8 cellular contexts compared by ENCODE assay signal in genomic region chr14:21308132-21308478, GRCh38. TPM values are rescaled to one million over a fixed set of nuclear protein-coding genes. Genes with fewer than 3 reads are reported as not detected.
A peak's percentile ranks its signal among the peaks of the same experiment; 100 is the strongest.
DNase-seq lines count a peak whose midpoint lies in the region; ATAC-seq and TF ChIP-seq lines count a peak whose summit lies in the region.

No MANE protein-coding gene starts in this region.

- no peak for DNase-seq in activated naive CD4-positive, alpha-beta T cell treated with anti-CD3 and anti-CD28 coated beads, Interleukin-2, amount 10 ng/mL, durations not matched to agents 7 days and 5 days
- DNase-seq in activated naive CD4-positive, alpha-beta T cell treated with Interleukin-2 at 50 U/mL for 16 hours = no peak
- DNase-seq in Karpas-422 = peak; percentile 50
- no peak for DNase-seq in endodermal cell
- no peak for DNase-seq in ovary
- DNase-seq in stimulated activated naive CD4-positive, alpha-beta T cell (lab: John Stamatoyannopoulos, UW) = no peak
- no peak for DNase-seq in aorta
- no peak for DNase-seq in COR-L47 (lab: John Stamatoyannopoulos, UW)

- TF ChIP-seq POLR2A in ovary (IDR thresholded peaks at IDR 0.05) = no peak

- H3K4me2 ChIP-seq in Karpas-422 (ENCODE audit: low read depth, low read length, poor library complexity, severe bottlenecking) = peak overlapping the region; percentile 71

- no peaks in the 10 kb centered on the region for H3K9me2 ChIP-seq in Karpas-422 (replicated peaks; ENCODE audit: insufficient read depth, low read length)

- peak overlapping the region; percentile 61 for H3K4me3 Mint-ChIP-seq in activated naive CD4-positive, alpha-beta T cell treated with anti-CD3 and anti-CD28 coated beads, Interleukin-2, amount 10 ng/mL, durations not matched to agents 7 days and 5 days
- H3K4me3 Mint-ChIP-seq in endodermal cell = peak overlapping the region; percentile 61

- TF ChIP-seq CTCF in endodermal cell (conservative IDR thresholded peaks at IDR 0.05) (no peak), ovary (IDR thresholded peaks at IDR 0.05) (no peak)

- no peaks in the 10 kb centered on the region for H4K20me1 ChIP-seq in Karpas-422 (ENCODE audit: insufficient read depth, low read depth, low read length)

- intact Hi-C loops in ovary (cut with DNase I) = no loop called here
- intact Hi-C loops in aorta (cut with DNase I) = no loop called here

- H3K79me2 ChIP-seq in Karpas-422 (ENCODE audit: low read length) = no peaks in the 10 kb centered on the region

- H3K4me3 ChIP-seq in Karpas-422 (ENCODE audit: low read length) (peak overlapping the region; percentile 55; the same call in 1 of the 2 replicates), endodermal cell (ENCODE audit: low read length) (peak overlapping the region; percentile 79), ovary (peak overlapping the region; percentile 2), aorta (ENCODE audit: low read length in 2 of 2) (peak overlapping the region in 1 of 2 donors; percentile 34)

- H2AFZ ChIP-seq in Karpas-422 (ENCODE audit: low read length) = peak overlapping the region; percentile 98

- H3K4me1 Mint-ChIP-seq in activated naive CD4-positive, alpha-beta T cell treated with anti-CD3 and anti-CD28 coated beads, Interleukin-2, amount 10 ng/mL, durations not matched to agents 7 days and 5 days = peaks cover 17% of the 10 kb centered on the region
- peaks cover 19% of the 10 kb centered on the region for H3K4me1 Mint-ChIP-seq in endodermal cell

- CTCF ChIA-PET in activated naive CD4-positive, alpha-beta T cell treated with anti-CD3 and anti-CD28 coated beads, Interleukin-2, amount 10 ng/mL, durations not matched to agents 7 days and 5 days (lab: Charles Lee) = no interaction called here

- no peak overlapping the region for H3K27ac ChIP-seq in Karpas-422 (ENCODE audit: low read length)
- no peak overlapping the region for H3K27ac ChIP-seq in endodermal cell (ENCODE audit: low read depth, low read length)
- H3K27ac ChIP-seq in ovary = no peak overlapping the region
- no peak overlapping the region for H3K27ac ChIP-seq in aorta (ENCODE audit: low read depth in 1 of 2, low read length in 2 of 2)

- no peak for TF ChIP-seq EP300 in ovary (IDR thresholded peaks at IDR 0.05)

- no peak for ATAC-seq in aorta (ENCODE audit: low FRiP score)

- H3K36me3 ChIP-seq in Karpas-422 (ENCODE audit: insufficient read depth, low read length) = no peaks in the 10 kb centered on the region
- no peaks in the 10 kb centered on the region for H3K36me3 ChIP-seq in endodermal cell (ENCODE audit: control insufficient read depth, insufficient read depth, low read length)
- no peaks in the 10 kb centered on the region for H3K36me3 ChIP-seq in ovary
- H3K36me3 ChIP-seq in aorta (ENCODE audit: control insufficient read depth in 1 of 2, insufficient read depth in 2 of 2, low read length in 1 of 2) = no peaks in the 10 kb centered on the region

- peaks cover 16% of the 10 kb centered on the region for H3K4me1 ChIP-seq in Karpas-422 (ENCODE audit: low read length)
- H3K4me1 ChIP-seq in endodermal cell (ENCODE audit: control insufficient read depth, insufficient read depth, low read length) = no peaks in the 10 kb centered on the region
- no peaks in the 10 kb centered on the region for H3K4me1 ChIP-seq in ovary (ENCODE audit: insufficient read depth)
- no peaks in the 10 kb centered on the region for H3K4me1 ChIP-seq in aorta (ENCODE audit: control insufficient read depth in 1 of 2, insufficient read depth in 2 of 2, low read length in 2 of 2)

- peak overlapping the region; percentile 67 for H3K27ac Mint-ChIP-seq in activated naive CD4-positive, alpha-beta T cell treated with anti-CD3 and anti-CD28 coated beads, Interleukin-2, amount 10 ng/mL, durations not matched to agents 7 days and 5 days
- H3K27ac Mint-ChIP-seq in endodermal cell = peak overlapping the region; percentile 93

- H3K27me3 ChIP-seq in Karpas-422 (ENCODE audit: low read length) (no peaks in the 10 kb centered on the region), endodermal cell (ENCODE audit: control insufficient read depth, insufficient read depth, low read length, poor library complexity, severe bottlenecking) (no peaks in the 10 kb centered on the region), ovary (no peaks in the 10 kb centered on the region), aorta (ENCODE audit: control insufficient read depth in 1 of 2, insufficient read depth in 2 of 2, low read length in 1 of 2) (peaks cover 0 to 2% of the 10 kb centered on the region in 2 donors)

- H3K27me3 Mint-ChIP-seq in activated naive CD4-positive, alpha-beta T cell treated with anti-CD3 and anti-CD28 coated beads, Interleukin-2, amount 10 ng/mL, durations not matched to agents 7 days and 5 days = peaks cover 22% of the 10 kb centered on the region
- no peaks in the 10 kb centered on the region for H3K27me3 Mint-ChIP-seq in endodermal cell (ENCODE audit: insufficient read depth)

- no peaks in the 10 kb centered on the region for H3K36me3 Mint-ChIP-seq in activated naive CD4-positive, alpha-beta T cell treated with anti-CD3 and anti-CD28 coated beads, Interleukin-2, amount 10 ng/mL, durations not matched to agents 7 days and 5 days
- H3K36me3 Mint-ChIP-seq in endodermal cell (ENCODE audit: low read depth) = no peaks in the 10 kb centered on the region

- H3K9ac ChIP-seq in Karpas-422 (ENCODE audit: low read length) (peak overlapping the region; percentile 10; the same call in 1 of the 2 replicates), endodermal cell (ENCODE audit: extremely low read depth, low read length, poor library complexity, severe bottlenecking) (peak overlapping the region; percentile 48)

- H3K9me3 Mint-ChIP-seq in activated naive CD4-positive, alpha-beta T cell treated with anti-CD3 and anti-CD28 coated beads, Interleukin-2, amount 10 ng/mL, durations not matched to agents 7 days and 5 days = no peaks in the 10 kb centered on the region
- no peaks in the 10 kb centered on the region for H3K9me3 Mint-ChIP-seq in endodermal cell

- H3K9me3 ChIP-seq in Karpas-422 (ENCODE audit: low read length) = no peaks in the 10 kb centered on the region
- H3K9me3 ChIP-seq in endodermal cell (ENCODE audit: control insufficient read depth, low read length) = no peaks in the 10 kb centered on the region
- H3K9me3 ChIP-seq in ovary = no peaks in the 10 kb centered on the region
- no peaks in the 10 kb centered on the region for H3K9me3 ChIP-seq in aorta (ENCODE audit: control insufficient read depth, low read length)

RNA-seq across cellular contexts. Expression of gene RPGRIP1, which starts 28.2 kb away (rescaled TPM):
- not detected in 2 replicates for total RNA-seq in Karpas-422 (2014; rRNA removed; shearing (Covaris generic); ENCODE audit: low replicate concordance)
- under 1 TPM in 1 of 2 donors, not detected in 1; 0.29 TPM for total RNA-seq in endodermal cell
- not detected for polyA plus RNA-seq in endodermal cell (2013, experiment 1 of 2)
- polyA plus RNA-seq in endodermal cell (2013, experiment 2 of 2) = not detected
- under 1 TPM in 2 of 7 donors, not detected in 5; 0.34 to 0.42 TPM for total RNA-seq in ovary
- polyA plus RNA-seq in ovary = under 1 TPM; 0.15 to 0.28 TPM
- 1 to 10 TPM in 1 of 2 donors, under 1 TPM in 1; 0.39 to 2.3 TPM for total RNA-seq in aorta
- polyA plus RNA-seq in aorta = under 1 TPM in 1 of 2 donors, not detected in 1; 0.25 TPM

RNA-seq across cellular contexts. Expression of gene HNRNPC, which starts 38.9 kb away (rescaled TPM):
- total RNA-seq in Karpas-422 (2014; rRNA removed; shearing (Covaris generic); ENCODE audit: low replicate concordance) = 661 and 1,144 TPM in 2 replicates
- total RNA-seq in endodermal cell = 1,000 to 10,000 TPM in 1 of 2 donors, 100 to 1,000 TPM in 1; 751 to 1,003 TPM
- 966 TPM for polyA plus RNA-seq in endodermal cell (2013, experiment 1 of 2)
- polyA plus RNA-seq in endodermal cell (2013, experiment 2 of 2) = 842 TPM
- total RNA-seq in ovary = 100 to 1,000 TPM; 427 to 633 (median 479) TPM
- polyA plus RNA-seq in ovary = 100 to 1,000 TPM; 626 to 913 TPM
- total RNA-seq in aorta = 100 to 1,000 TPM; 257 to 313 TPM
- polyA plus RNA-seq in aorta = 100 to 1,000 TPM; 260 to 378 TPM
